In genomic region chr9:109852561-109852960, GRCh38 we compare ENCODE assay signal across 1 cellular context.
TF ChIP-seq lines count a peak whose summit lies in the region.

No MANE protein-coding gene starts in this region.

TF ChIP-seq in WTC11, 78 proteins besides CTCF, POLR2A, EP300 and RAD21 (continued from another document):
- TF ChIP-seq CREB1 (CRISPR knock-in tag; IDR thresholded peaks at IDR 0.05) = no peak
- no peak for TF ChIP-seq ZBTB21 (CRISPR knock-in tag; IDR thresholded peaks at IDR 0.05; ENCODE audit: borderline replicate concordance)
- no peak for TF ChIP-seq MAX (CRISPR knock-in tag; IDR thresholded peaks at IDR 0.05)
- TF ChIP-seq SMAD3 (CRISPR knock-in tag; IDR thresholded peaks at IDR 0.05; ENCODE audit: borderline replicate concordance) = no peak
